8 cellular contexts compared by ENCODE assay signal in the genomic region with DNA sequence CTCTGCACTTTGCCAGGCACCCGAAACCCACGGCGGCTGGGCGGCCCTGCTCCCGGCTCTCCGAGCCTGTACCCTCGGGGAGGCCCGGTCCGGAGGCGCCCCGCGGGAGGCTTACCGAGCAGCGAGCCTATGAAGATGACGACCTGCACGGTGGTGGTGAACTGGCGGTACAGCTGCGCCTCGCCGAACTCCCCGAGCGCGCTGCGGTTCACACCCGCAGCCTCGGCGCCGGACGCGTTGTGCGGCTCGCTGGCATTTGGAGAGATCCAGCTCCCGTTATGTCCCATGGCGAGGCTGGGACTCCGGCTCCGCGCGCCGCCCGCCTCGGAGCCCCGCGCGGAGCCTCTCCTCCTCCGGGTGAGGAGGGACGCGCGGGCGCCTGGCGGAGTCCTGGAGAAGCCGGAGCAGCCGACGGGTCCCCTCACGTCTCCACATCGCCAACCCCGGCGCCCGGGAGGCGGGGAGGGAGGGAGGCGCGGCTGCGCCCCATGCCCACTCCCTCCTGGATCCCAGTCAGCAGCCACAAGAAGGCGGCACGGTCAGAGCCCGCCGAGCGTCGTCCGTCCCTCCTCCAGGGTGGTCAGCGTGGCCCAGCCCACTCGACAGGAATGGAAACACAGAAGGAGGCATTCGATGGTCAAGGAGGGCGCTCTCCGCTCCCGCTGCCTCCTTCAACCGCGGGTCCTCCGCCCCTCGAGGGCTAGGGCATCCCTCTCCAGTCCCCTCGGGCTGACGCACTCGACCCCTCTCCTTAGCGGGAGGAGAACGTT. TPM values are rescaled to one million over a fixed set of nuclear protein-coding genes. Genes with fewer than 3 reads are reported as not detected.
DNase-seq lines count a peak whose midpoint lies in the region; ATAC-seq and TF ChIP-seq lines count a peak whose summit lies in the region.

A gene with protein sequence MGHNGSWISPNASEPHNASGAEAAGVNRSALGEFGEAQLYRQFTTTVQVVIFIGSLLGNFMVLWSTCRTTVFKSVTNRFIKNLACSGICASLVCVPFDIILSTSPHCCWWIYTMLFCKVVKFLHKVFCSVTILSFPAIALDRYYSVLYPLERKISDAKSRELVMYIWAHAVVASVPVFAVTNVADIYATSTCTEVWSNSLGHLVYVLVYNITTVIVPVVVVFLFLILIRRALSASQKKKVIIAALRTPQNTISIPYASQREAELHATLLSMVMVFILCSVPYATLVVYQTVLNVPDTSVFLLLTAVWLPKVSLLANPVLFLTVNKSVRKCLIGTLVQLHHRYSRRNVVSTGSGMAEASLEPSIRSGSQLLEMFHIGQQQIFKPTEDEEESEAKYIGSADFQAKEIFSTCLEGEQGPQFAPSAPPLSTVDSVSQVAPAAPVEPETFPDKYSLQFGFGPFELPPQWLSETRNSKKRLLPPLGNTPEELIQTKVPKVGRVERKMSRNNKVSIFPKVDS (minus strand): TSS at position 527 of the 770 bp plus-strand sequence. CDS start 240 bp downstream, at position 287.

- TF ChIP-seq POLR2A in gastroesophageal sphincter (IDR thresholded peaks at IDR 0.05), result peak in 1 of 2 donors; percentile 13

- H3K4me3 Mint-ChIP-seq in activated naive CD8-positive, alpha-beta T cell, result peak within 1 kb of the TSS; percentile 86
- peak within 1 kb of the TSS; percentile 90 for H3K4me3 Mint-ChIP-seq in neural crest cell

- peak within 1 kb of the TSS; percentile 93 for H3K27ac ChIP-seq in Panc1 (ENCODE audit: low read length)
- peak within 1 kb of the TSS in 3 of 4 donors; percentile 73 to 84 (median 77) for H3K27ac ChIP-seq in gastroesophageal sphincter

- H3K9me3 Mint-ChIP-seq in activated naive CD8-positive, alpha-beta T cell (ENCODE audit: low read depth), result no peaks in the 10 kb centered on the region
- peaks cover 9% of the 10 kb centered on the region for H3K9me3 Mint-ChIP-seq in neural crest cell

- H3K4me3 ChIP-seq in Panc1 (ENCODE audit: low read depth in 2 of 2, low read length in 2 of 2), result peak within 1 kb of the TSS; percentile 69 to 71
- H3K4me3 ChIP-seq in gastroesophageal sphincter, result peak within 1 kb of the TSS; percentile 40 to 80

- H3K36me3 Mint-ChIP-seq in activated naive CD8-positive, alpha-beta T cell, result peaks cover 2% of the 10 kb centered on the region
- H3K36me3 Mint-ChIP-seq in neural crest cell (ENCODE audit: low read depth), result peaks cover 7% of the 10 kb centered on the region

- WGBS in gastroesophageal sphincter (ENCODE audit: low coverage in 1 of 2), 2 donors, result 0% methylated on average over 1 to 9 of the region's 84 CpGs

- peak; percentile 84 for DNase-seq in D341Med (ENCODE audit: low spot score)
- peak; percentile 82 for DNase-seq in HCEC 1CT
- no peak for DNase-seq in Panc1 (ENCODE audit: low read depth, low spot score)
- DNase-seq in neural crest cell (ENCODE audit: low read depth, low spot score), result peak; percentile 28
- DNase-seq in SHP77 treated with DMSO at 0.1 percent for 48 hours (lab: John Stamatoyannopoulos, UW), result no peak

- peak within 1 kb of the TSS; percentile 85 for H3K27ac Mint-ChIP-seq in activated naive CD8-positive, alpha-beta T cell
- H3K27ac Mint-ChIP-seq in neural crest cell (ENCODE audit: unreplicated experiment), result peak within 1 kb of the TSS; percentile 93

- H3K27me3 ChIP-seq in Panc1 (ENCODE audit: control insufficient read depth, insufficient read depth, low read length) (peaks cover 7% of the 10 kb centered on the region; the same call in 1 of the 2 replicates), gastroesophageal sphincter (peaks cover 22% of the 10 kb centered on the region)

- H3K36me3 ChIP-seq in Panc1 (ENCODE audit: control insufficient read depth, insufficient read depth, low read length) (no peaks in the 10 kb centered on the region), gastroesophageal sphincter (no peaks in the 10 kb centered on the region)

- H3K4me1 ChIP-seq in Panc1 (ENCODE audit: control insufficient read depth, insufficient read depth, low read length) (peaks cover 6% of the 10 kb centered on the region; the same call in 1 of the 2 replicates), gastroesophageal sphincter (peaks cover 0 to 25% (median 0%) of the 10 kb centered on the region in 3 donors)

- TF ChIP-seq EP300 in gastroesophageal sphincter (IDR thresholded peaks at IDR 0.05), result no peak

- H3K27me3 Mint-ChIP-seq in activated naive CD8-positive, alpha-beta T cell, result peaks cover 11% of the 10 kb centered on the region
- H3K27me3 Mint-ChIP-seq in neural crest cell (ENCODE audit: low read depth), result peaks cover 65% of the 10 kb centered on the region

- BruUV-seq in Panc1 (replicated peaks; lab: Mats Ljungman, UMichigan), result no TSS peak

- POLR2A ChIA-PET in Panc1 (lab: Charles Lee), result no interaction called here

- in situ Hi-C loops in Panc1 (cut with HindIII; ENCODE audit: low pct_unique_long_range_greater_than_20kb, low sequenced_read_pairs), result no loop called here

- intact Hi-C loops in Panc1 (cut with micrococcal nuclease; ENCODE audit: unreplicated experiment), result no loop called here

- ATAC-seq in Panc1, result peak; percentile 92
- peak; percentile 49 for ATAC-seq in gastroesophageal sphincter
- no peak for ATAC-seq in HG03108 (IDR thresholded peaks at IDR 0.05; ENCODE audit: unreplicated experiment)

- peak; percentile 49; the same call in 1 of the 2 replicates for TF ChIP-seq CTCF in Panc1 (IDR thresholded peaks at IDR 0.05)
- TF ChIP-seq CTCF in gastroesophageal sphincter (IDR thresholded peaks at IDR 0.05), result no peak
- no peak for TF ChIP-seq CTCF in neural crest cell (conservative IDR thresholded peaks at IDR 0.05)

- H3K9me3 ChIP-seq in Panc1 (ENCODE audit: control insufficient read depth, insufficient read depth, low read depth, low read length), result no peaks in the 10 kb centered on the region
- H3K9me3 ChIP-seq in gastroesophageal sphincter, result peaks cover 0 to 3% (median 0%) of the 10 kb centered on the region in 3 donors

- CTCF ChIA-PET in Panc1 (lab: Charles Lee), result no interaction called here

- H3K4me1 Mint-ChIP-seq in activated naive CD8-positive, alpha-beta T cell (ENCODE audit: low read depth), result peaks cover 12% of the 10 kb centered on the region
- H3K4me1 Mint-ChIP-seq in neural crest cell, result peaks cover 13% of the 10 kb centered on the region

RNA-seq across cellular contexts. Expression of the gene that starts here (rescaled TPM):
- total RNA-seq in Panc1 (2021; ENCODE audit: unreplicated experiment) (12.7 TPM), gastroesophageal sphincter (10 to 100 TPM in 1 of 4 donors, 1 to 10 TPM in 3; 1.6 to 11.8 (median 4.6) TPM), neural crest cell (3.7 and 4.2 TPM in 2 replicates)
- 9.6 TPM for polyA plus RNA-seq in Panc1 (2012; ENCODE audit: insufficient read length)

Comparison
In these comparisons a context has a peak if more than half of its experiments do, and no peak if none do; other contexts are left out.
1. DNase-seq: peak in D341Med (single experiment), HCEC 1CT (single experiment) and neural crest cell (single experiment); none in Panc1 (single experiment) and SHP77 treated with DMSO at 0.1 percent for 48 hours (single experiment).